In genomic region chr3:48433472-48434118, GRCh38 we compare ENCODE assay signal across 13 cellular contexts. TPM values are rescaled to one million over a fixed set of nuclear protein-coding genes. Genes with fewer than 3 reads are reported as not detected.
DNase-seq lines count a peak whose midpoint lies in the region; ATAC-seq, FAIRE-seq and TF ChIP-seq lines count a peak whose summit lies in the region.
"Had no signal": no experiment of that assay in that cellular context is flagged by ENCODE, and none has a peak within 500 bp of the region (broad histone marks: within the 10 kb centered on the region; RNA-seq: fewer than 3 reads in every experiment).

No MANE protein-coding gene starts in this region.

- CTCF ChIA-PET in MCF 10A (lab: Yijun Ruan, JAX): interaction anchor here (0.7 to 10.7 kb wide), 17 partner anchors 9 to 241 kb away, joined by 3 to 647 read pairs (median 6); partner anchors contain the start of genes ATRIP and PFKFB4

- no peaks in the 10 kb centered on the region for H3K9me3 ChIP-seq in GM23248 (ENCODE audit: low read depth)
- H3K9me3 ChIP-seq in small intestine (ENCODE audit: control insufficient read depth, low read depth): no peaks in the 10 kb centered on the region

- no peaks in the 10 kb centered on the region for H3K27me3 Mint-ChIP-seq in MCF 10A (ENCODE audit: insufficient read depth, unreplicated experiment)
- H3K27me3 Mint-ChIP-seq in activated T-helper 1 cell treated with anti-CD3 and anti-CD28 coated beads, Interleukin-12 subunit alpha, Interleukin-12 subunit beta, Interleukin-2, Interleukin-4 antibody, amounts not matched to agents 30 ng/mL and 10 ng/mL and 1 ng/mL, durations not matched to agents 14 hours and 24 hours and 36 hours (ENCODE audit: insufficient read depth): no peaks in the 10 kb centered on the region

- H3F3A ChIP-seq in GM23248 (ENCODE audit: insufficient read depth): 0 out of 2 replicates have a peak, but pooled peaks cover 6% of the 10 kb centered on the region

- H3K4me3 ChIP-seq in GM23248: peak overlapping the region; percentile 13; the same call in 1 of the 2 replicates
- H3K4me3 ChIP-seq in small intestine (ENCODE audit: low read depth in 1 of 2, low read length in 2 of 2): peak overlapping the region in 1 of 2 donors; percentile 13

- WGBS in GM23248 (ENCODE audit: low coverage in 1 of 2, low lambda C conversion rate in 2 of 2, missing lambda C conversion rate in 2 of 2), 2 experiments: 29% methylated on average over 12 of the region's 12 CpGs
- 27 to 63% (median 61%) methylated on average over 12 of the region's 12 CpGs for WGBS in small intestine, 3 donors

- H3K4me3 Mint-ChIP-seq in MCF 10A (ENCODE audit: unreplicated experiment): peak overlapping the region; percentile 99
- H3K4me3 Mint-ChIP-seq in activated T-helper 1 cell treated with anti-CD3 and anti-CD28 coated beads, Interleukin-12 subunit alpha, Interleukin-12 subunit beta, Interleukin-2, Interleukin-4 antibody, amounts not matched to agents 30 ng/mL and 10 ng/mL and 1 ng/mL, durations not matched to agents 14 hours and 24 hours and 36 hours: no peak overlapping the region
- H3K4me3 Mint-ChIP-seq: memory B cell had no signal

- peak overlapping the region; percentile 59 for H3K27ac ChIP-seq in GM23248
- peak overlapping the region; percentile 75 to 81 for H3K27ac ChIP-seq in small intestine (ENCODE audit: low read depth in 1 of 2, low read length in 1 of 2)

- peak overlapping the region; percentile 48 for H3K9ac ChIP-seq in GM23248

- H2AFZ ChIP-seq in GM23248: 0 out of 2 replicates have a peak overlapping the region, but pooled peaks have one; percentile 24

- H3K36me3 ChIP-seq in GM23248 (ENCODE audit: low read depth): no peaks in the 10 kb centered on the region
- peaks cover 0 to 2% of the 10 kb centered on the region in 2 donors for H3K36me3 ChIP-seq in small intestine (ENCODE audit: control insufficient read depth in 2 of 2, insufficient read depth in 2 of 2, low read length in 2 of 2)

- H3K4me1 Mint-ChIP-seq in MCF 10A (ENCODE audit: insufficient read depth, unreplicated experiment): peaks cover 52% of the 10 kb centered on the region
- peaks cover 26% of the 10 kb centered on the region for H3K4me1 Mint-ChIP-seq in activated T-helper 1 cell treated with anti-CD3 and anti-CD28 coated beads, Interleukin-12 subunit alpha, Interleukin-12 subunit beta, Interleukin-2, Interleukin-4 antibody, amounts not matched to agents 30 ng/mL and 10 ng/mL and 1 ng/mL, durations not matched to agents 14 hours and 24 hours and 36 hours (ENCODE audit: low read depth)

- H3K79me2 ChIP-seq in GM23248 (ENCODE audit: insufficient read depth): no peaks in the 10 kb centered on the region

- no peak for ATAC-seq in HG03521 (IDR thresholded peaks at IDR 0.05; ENCODE audit: unreplicated experiment)

- no peaks in the 10 kb centered on the region for H3K9me2 ChIP-seq in GM23248 (ENCODE audit: insufficient read depth)

- no peak for TF ChIP-seq CTCF in MCF 10A (IDR thresholded peaks at IDR 0.05; ENCODE audit: unreplicated experiment)

- H3K4me1 ChIP-seq in GM23248 (ENCODE audit: insufficient read depth): peaks cover 18% of the 10 kb centered on the region
- H3K4me1 ChIP-seq in small intestine (ENCODE audit: control insufficient read depth in 2 of 2, insufficient read depth in 1 of 2, low read depth in 1 of 2, low read length in 1 of 2): peaks cover 3 to 6% of the 10 kb centered on the region in 2 donors

- peak overlapping the region; percentile 98 for H3K27ac Mint-ChIP-seq in MCF 10A (ENCODE audit: low read depth, unreplicated experiment)
- H3K27ac Mint-ChIP-seq in activated T-helper 1 cell treated with anti-CD3 and anti-CD28 coated beads, Interleukin-12 subunit alpha, Interleukin-12 subunit beta, Interleukin-2, Interleukin-4 antibody, amounts not matched to agents 30 ng/mL and 10 ng/mL and 1 ng/mL, durations not matched to agents 14 hours and 24 hours and 36 hours: no peak overlapping the region
- H3K27ac Mint-ChIP-seq: memory B cell had no signal

- H4K20me1 ChIP-seq in GM23248 (ENCODE audit: insufficient read depth): no peaks in the 10 kb centered on the region

- H3K36me3 Mint-ChIP-seq in MCF 10A (ENCODE audit: insufficient read depth, unreplicated experiment): peaks cover 37% of the 10 kb centered on the region
- peaks cover 13% of the 10 kb centered on the region for H3K36me3 Mint-ChIP-seq in activated T-helper 1 cell treated with anti-CD3 and anti-CD28 coated beads, Interleukin-12 subunit alpha, Interleukin-12 subunit beta, Interleukin-2, Interleukin-4 antibody, amounts not matched to agents 30 ng/mL and 10 ng/mL and 1 ng/mL, durations not matched to agents 14 hours and 24 hours and 36 hours (ENCODE audit: low read depth)

- H3K27me3 ChIP-seq in GM23248 (replicated peaks; ENCODE audit: insufficient read depth): no peaks in the 10 kb centered on the region
- H3K27me3 ChIP-seq in small intestine (ENCODE audit: control insufficient read depth in 2 of 2, insufficient read depth in 2 of 2, low read length in 2 of 2): no peaks in the 10 kb centered on the region

- no peaks in the 10 kb centered on the region for H3K9me3 Mint-ChIP-seq in MCF 10A (ENCODE audit: unreplicated experiment)
- no peaks in the 10 kb centered on the region for H3K9me3 Mint-ChIP-seq in activated T-helper 1 cell treated with anti-CD3 and anti-CD28 coated beads, Interleukin-12 subunit alpha, Interleukin-12 subunit beta, Interleukin-2, Interleukin-4 antibody, amounts not matched to agents 30 ng/mL and 10 ng/mL and 1 ng/mL, durations not matched to agents 14 hours and 24 hours and 36 hours
- H3K9me3 Mint-ChIP-seq: IgD-negative memory B cell, memory B cell had no signal

- in situ Hi-C loops in GM23248 (cut with MboI): loop anchor here (10.0 kb wide), 1 partner anchor 159 kb away; no protein-coding TSS in a partner anchor

- BruUV-seq in MCF 10A (replicated peaks; lab: Mats Ljungman, UMichigan): TSS peak; percentile 70

- intact Hi-C loops in MCF 10A (cut with micrococcal nuclease): no loop called here
- intact Hi-C loops in head of caudate nucleus (cut with DNase I): loop anchor here (2.0 kb wide), 1 partner anchor 163 kb away; no protein-coding TSS in a partner anchor
- intact Hi-C loops in activated T-helper 1 cell treated with anti-CD3 and anti-CD28 coated beads, Interleukin-12 subunit alpha, Interleukin-12 subunit beta, Interleukin-2, Interleukin-4 antibody, amounts not matched to agents 30 ng/mL and 10 ng/mL and 1 ng/mL, durations not matched to agents 14 hours and 24 hours and 36 hours (cut with micrococcal nuclease): no loop called here

- peak overlapping the region; percentile 41 for H3K4me2 ChIP-seq in GM23248 (ENCODE audit: unreplicated experiment)

- POLR2A ChIA-PET in MCF 10A (lab: Yijun Ruan, JAX): interaction anchor here (0.6 to 20.2 kb wide), 25 partner anchors 8 to 1293 kb away, joined by 3 to 749 read pairs (median 6); partner anchors contain the start of genes ATRIP, CDC25A, CELSR3 and NME6

- no peak for FAIRE-seq in small intestine (lab: Jason Lieb, UNC)
- FAIRE-seq: urothelium cell line had no signal

- DNase-seq in GM23248 (peak; percentile 83), MCF 10A (ENCODE audit: unreplicated experiment) (peak; percentile 74), kidney glomerular epithelial cell (lab: John Stamatoyannopoulos, UW) (peak; percentile 65), small intestine (peak; percentile 95), head of caudate nucleus (no peak), NCI-H1436 (lab: John Stamatoyannopoulos, UW) (no peak)
- no peak for DNase-seq in activated T-helper 1 cell treated with anti-CD3 and anti-CD28 coated beads, Interleukin-12 subunit alpha, Interleukin-12 subunit beta, Interleukin-2, Interleukin-4 antibody, amounts not matched to agents 30 ng/mL and 10 ng/mL and 1 ng/mL, durations not matched to agents 14 hours and 24 hours and 36 hours (ENCODE audit: low spot score)
- DNase-seq: DND-41, NCI-H2227 treated with DMSO at 0.1 percent for 48 hours had no signal

RNA-seq across cellular contexts. Expression of gene PLXNB1, which starts 3.7 kb away (rescaled TPM):
- total RNA-seq in GM23248 (2014; rRNA removed; shearing (Covaris generic)): 5.5 and 8.0 TPM in 2 replicates
- polyA plus RNA-seq in GM23248 (2016; fragmentation: Nextera tagmentation; extraction: Ambion mirVana): 3.3 and 4.9 TPM in 2 replicates
- 90.0 and 101 TPM in 2 replicates for total RNA-seq in MCF 10A (2022)
- polyA plus RNA-seq in small intestine: 10 to 100 TPM; 56.5 to 61.7 (median 59.1) TPM
- total RNA-seq in activated T-helper 1 cell treated with anti-CD3 and anti-CD28 coated beads, Interleukin-12 subunit alpha, Interleukin-12 subunit beta, Interleukin-2, Interleukin-4 antibody, amounts not matched to agents 30 ng/mL and 10 ng/mL and 1 ng/mL, durations not matched to agents 14 hours and 24 hours and 36 hours: 5.7 and 7.0 TPM in 2 replicates
- polyA plus RNA-seq: IgD-negative memory B cell had no signal

RNA-seq across cellular contexts. Expression of gene CCDC51, which starts 6.3 kb away (rescaled TPM):
- total RNA-seq in GM23248 (2014; rRNA removed; shearing (Covaris generic)): 10.1 and 10.6 TPM in 2 replicates
- 14.0 and 14.9 TPM in 2 replicates for polyA plus RNA-seq in GM23248 (2016; fragmentation: Nextera tagmentation; extraction: Ambion mirVana)
- 31.9 and 32.5 TPM in 2 replicates for total RNA-seq in MCF 10A (2022)
- 10 to 100 TPM; 11.1 to 22.6 (median 20.8) TPM for polyA plus RNA-seq in small intestine
- total RNA-seq in activated T-helper 1 cell treated with anti-CD3 and anti-CD28 coated beads, Interleukin-12 subunit alpha, Interleukin-12 subunit beta, Interleukin-2, Interleukin-4 antibody, amounts not matched to agents 30 ng/mL and 10 ng/mL and 1 ng/mL, durations not matched to agents 14 hours and 24 hours and 36 hours: 26.0 and 26.3 TPM in 2 replicates

RNA-seq across cellular contexts. Expression of gene TMA7, which starts 6.5 kb away (rescaled TPM):
- total RNA-seq in GM23248 (2014; rRNA removed; shearing (Covaris generic)): 150 and 244 TPM in 2 replicates
- polyA plus RNA-seq in GM23248 (2016; fragmentation: Nextera tagmentation; extraction: Ambion mirVana): 535 and 552 TPM in 2 replicates
- total RNA-seq in MCF 10A (2022): 356 and 372 TPM in 2 replicates
- 100 to 1,000 TPM; 431 to 744 (median 617) TPM for polyA plus RNA-seq in small intestine
- 262 and 266 TPM in 2 replicates for total RNA-seq in activated T-helper 1 cell treated with anti-CD3 and anti-CD28 coated beads, Interleukin-12 subunit alpha, Interleukin-12 subunit beta, Interleukin-2, Interleukin-4 antibody, amounts not matched to agents 30 ng/mL and 10 ng/mL and 1 ng/mL, durations not matched to agents 14 hours and 24 hours and 36 hours

RNA-seq across cellular contexts. Expression of gene ATRIP, which starts 12.9 kb away (rescaled TPM):
- total RNA-seq in GM23248 (2014; rRNA removed; shearing (Covaris generic)): 8.4 and 9.5 TPM in 2 replicates
- polyA plus RNA-seq in GM23248 (2016; fragmentation: Nextera tagmentation; extraction: Ambion mirVana) (4.2 and 4.6 TPM in 2 replicates), small intestine (1 to 10 TPM; 1.1 to 4.8 (median 1.6) TPM)
- 8.6 and 9.1 TPM in 2 replicates for total RNA-seq in MCF 10A (2022)
- total RNA-seq in activated T-helper 1 cell treated with anti-CD3 and anti-CD28 coated beads, Interleukin-12 subunit alpha, Interleukin-12 subunit beta, Interleukin-2, Interleukin-4 antibody, amounts not matched to agents 30 ng/mL and 10 ng/mL and 1 ng/mL, durations not matched to agents 14 hours and 24 hours and 36 hours: 16.5 and 20.5 TPM in 2 replicates

Comparison
In these comparisons a context has a peak if more than half of its experiments do, and no peak if none do; other contexts are left out.
1. DNase-seq: peak in GM23248 (single experiment), MCF 10A (single experiment), kidney glomerular epithelial cell (single experiment) and small intestine (single experiment); none in head of caudate nucleus (0 of 42), NCI-H1436 (single experiment) and activated T-helper 1 cell treated with anti-CD3 and anti-CD28 coated beads, Interleukin-12 subunit alpha, Interleukin-12 subunit beta, Interleukin-2, Interleukin-4 antibody, amounts not matched to agents 30 ng/mL and 10 ng/mL and 1 ng/mL, durations not matched to agents 14 hours and 24 hours and 36 hours (single experiment).
2. RNA of gene PLXNB1, which starts 3.7 kb away (total RNA-seq): 90.0 to 101 TPM in MCF 10A; 5.7 to 7.0 TPM in activated T-helper 1 cell treated with anti-CD3 and anti-CD28 coated beads, Interleukin-12 subunit alpha, Interleukin-12 subunit beta, Interleukin-2, Interleukin-4 antibody, amounts not matched to agents 30 ng/mL and 10 ng/mL and 1 ng/mL, durations not matched to agents 14 hours and 24 hours and 36 hours and 5.5 to 8.0 TPM in GM23248; every median in the first group is over 10 times any median in the second.